Comparison of ENCODE assay signal across 1 cellular context in the genomic region with DNA sequence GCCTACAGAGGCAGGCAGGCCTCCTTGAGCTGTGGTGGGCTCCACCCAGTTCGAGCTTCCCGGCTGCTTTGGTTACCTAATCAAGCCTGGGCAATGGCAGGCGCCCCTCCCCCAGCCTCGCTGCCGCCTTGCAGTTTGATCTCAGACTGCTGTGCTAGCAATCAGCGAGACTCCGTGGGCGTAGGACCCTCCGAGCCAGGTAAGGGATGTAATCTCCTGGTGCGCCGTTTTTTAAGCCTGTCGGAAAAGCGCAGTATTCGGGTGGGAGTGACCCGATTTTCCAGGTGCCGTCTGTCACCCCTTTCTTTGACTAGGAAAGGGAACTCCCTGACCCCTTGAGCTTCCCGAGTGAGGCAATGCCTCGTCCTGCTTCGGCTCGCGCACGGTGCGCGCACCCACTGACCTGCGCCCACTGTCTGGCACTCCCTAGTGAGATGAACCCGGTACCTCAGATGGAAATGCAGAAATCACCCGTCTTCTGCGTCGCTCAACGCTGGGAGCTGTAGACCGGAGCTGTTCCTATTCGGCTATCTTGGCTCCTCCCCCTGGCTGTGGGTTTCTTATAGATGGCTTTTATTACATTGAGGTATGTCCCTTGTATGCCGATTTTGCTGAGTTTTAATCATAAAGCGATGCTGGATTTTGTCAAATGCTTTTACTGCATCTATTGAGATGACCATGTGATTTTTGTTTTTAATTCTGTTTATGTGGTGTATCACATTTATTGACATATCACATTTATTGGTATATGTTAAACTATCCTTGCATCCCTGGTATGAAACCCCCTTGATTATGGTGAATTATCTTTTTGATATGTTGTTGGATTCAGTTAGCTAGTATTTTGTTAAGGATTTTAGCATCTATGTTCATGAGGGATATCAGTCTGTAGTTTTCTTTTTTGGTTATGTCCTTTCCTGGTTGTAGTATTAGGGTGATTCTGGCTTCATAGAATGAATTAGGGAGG.
TF ChIP-seq lines count a peak whose summit lies in the region.

No MANE protein-coding gene starts in this region.

TF ChIP-seq in GM12878, 131 proteins besides CTCF, POLR2A, EP300 and RAD21:
- TF ChIP-seq, protein P1, sequence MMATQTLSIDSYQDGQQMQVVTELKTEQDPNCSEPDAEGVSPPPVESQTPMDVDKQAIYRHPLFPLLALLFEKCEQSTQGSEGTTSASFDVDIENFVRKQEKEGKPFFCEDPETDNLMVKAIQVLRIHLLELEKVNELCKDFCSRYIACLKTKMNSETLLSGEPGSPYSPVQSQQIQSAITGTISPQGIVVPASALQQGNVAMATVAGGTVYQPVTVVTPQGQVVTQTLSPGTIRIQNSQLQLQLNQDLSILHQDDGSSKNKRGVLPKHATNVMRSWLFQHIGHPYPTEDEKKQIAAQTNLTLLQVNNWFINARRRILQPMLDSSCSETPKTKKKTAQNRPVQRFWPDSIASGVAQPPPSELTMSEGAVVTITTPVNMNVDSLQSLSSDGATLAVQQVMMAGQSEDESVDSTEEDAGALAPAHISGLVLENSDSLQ (IDR thresholded peaks at IDR 0.05), result peak; percentile 38
